7 cellular contexts compared by ENCODE assay signal in the genomic region with DNA sequence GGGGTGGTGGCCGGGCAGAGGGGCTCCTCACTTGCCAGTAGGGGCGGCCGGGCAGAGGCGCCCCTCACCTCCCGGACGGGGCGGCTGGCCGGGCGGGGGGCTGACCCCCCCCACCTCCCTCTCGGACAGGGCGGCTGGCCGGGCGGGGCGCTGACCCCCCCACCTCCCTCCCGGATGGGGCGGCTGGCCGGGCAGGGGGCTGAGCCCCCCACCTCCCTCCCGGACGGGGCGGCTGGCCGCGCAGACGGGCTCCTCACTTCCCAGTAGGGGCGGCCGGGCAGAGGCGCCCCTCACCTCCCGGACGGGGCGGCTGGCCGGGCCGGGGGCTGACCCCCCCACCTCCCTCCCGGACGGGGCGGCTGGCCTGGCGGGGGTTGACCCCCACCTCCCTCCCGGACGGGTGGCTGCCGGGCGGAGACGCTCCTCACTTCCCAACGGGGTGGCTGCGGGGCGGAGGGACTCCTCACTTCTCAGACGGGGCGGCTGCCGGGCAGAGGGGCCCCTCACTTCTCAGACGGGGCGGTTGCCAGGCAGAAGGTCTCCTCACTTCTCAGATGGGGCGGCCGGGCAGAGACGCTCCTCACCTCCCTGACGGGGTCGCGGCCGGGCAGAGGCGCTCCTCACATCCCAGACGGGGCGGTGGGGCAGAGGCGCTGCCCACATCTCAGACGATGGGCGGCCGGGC. TPM values are rescaled to one million over a fixed set of nuclear protein-coding genes. Genes with fewer than 3 reads are reported as not detected.
"Had no signal": no experiment of that assay in that cellular context is flagged by ENCODE, and none has a peak within 500 bp of the region (broad histone marks: within the 10 kb centered on the region; RNA-seq: fewer than 3 reads in every experiment).

No MANE protein-coding gene starts in this region.

RNA-seq across cellular contexts. Expression of gene NCKAP1L, which starts 9.4 kb away (rescaled TPM):
- total RNA-seq: PC-3, PC-9, RPMI7951, SJSA1, SK-MEL-5 had no signal

RNA-seq across cellular contexts. Expression of gene GTSF1, which starts 14.8 kb away (rescaled TPM):
- total RNA-seq: PC-3, PC-9, Right ventricle myocardium superior, RPMI7951, SJCRH30, SJSA1, SK-MEL-5 had no signal
